ENCODE assay signal across 1 cellular context in the genomic region with DNA sequence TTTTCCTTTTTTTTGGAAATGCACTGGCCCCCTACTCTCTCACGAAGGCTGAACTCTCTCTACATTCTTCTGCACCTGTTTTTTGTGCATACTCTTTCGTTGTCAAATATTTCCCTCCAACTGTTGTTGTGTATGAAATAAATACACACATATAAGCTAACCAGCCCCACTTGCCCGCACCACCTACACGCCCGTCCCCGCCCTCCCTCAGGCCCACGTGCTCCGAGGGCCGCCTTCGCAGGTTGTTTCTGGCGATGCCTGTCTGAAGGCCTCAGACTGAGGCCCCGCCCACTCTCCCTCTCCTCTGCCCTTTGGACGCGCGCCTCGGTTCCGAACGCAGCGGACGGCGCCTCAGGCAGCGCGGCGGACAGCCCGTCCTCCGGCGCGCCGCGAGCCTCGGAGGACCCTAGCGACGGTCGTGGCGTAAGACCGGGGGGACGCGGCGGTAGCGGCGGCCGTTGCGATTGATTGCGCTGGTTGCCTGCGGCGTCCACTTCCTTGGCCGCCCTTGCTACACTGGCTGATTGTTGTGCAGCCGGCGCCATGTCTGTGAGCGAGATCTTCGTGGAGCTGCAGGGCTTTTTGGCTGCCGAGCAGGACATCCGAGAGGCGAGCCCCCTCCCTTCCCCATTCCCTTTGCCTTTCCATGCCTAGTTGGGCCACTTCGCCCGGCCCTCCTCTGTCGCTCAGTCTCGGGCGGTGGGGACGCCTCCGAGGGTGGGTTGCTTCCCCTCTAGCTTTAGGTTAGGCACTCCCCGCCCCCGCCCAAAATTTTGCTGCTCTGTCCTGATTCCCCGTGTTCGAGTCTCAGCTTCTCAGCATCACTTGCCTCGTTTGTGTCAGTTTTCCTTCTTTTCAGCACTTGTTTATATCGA.
TF ChIP-seq lines count a peak whose summit lies in the region.

A gene (plus strand): TSS at position 415 of the 875 bp plus-strand sequence. CDS start 129 bp downstream, at position 544.

TF ChIP-seq in WTC11, 78 proteins besides CTCF, POLR2A, EP300 and RAD21 (continued from another document and continues in another):
- TF ChIP-seq, protein P1, sequence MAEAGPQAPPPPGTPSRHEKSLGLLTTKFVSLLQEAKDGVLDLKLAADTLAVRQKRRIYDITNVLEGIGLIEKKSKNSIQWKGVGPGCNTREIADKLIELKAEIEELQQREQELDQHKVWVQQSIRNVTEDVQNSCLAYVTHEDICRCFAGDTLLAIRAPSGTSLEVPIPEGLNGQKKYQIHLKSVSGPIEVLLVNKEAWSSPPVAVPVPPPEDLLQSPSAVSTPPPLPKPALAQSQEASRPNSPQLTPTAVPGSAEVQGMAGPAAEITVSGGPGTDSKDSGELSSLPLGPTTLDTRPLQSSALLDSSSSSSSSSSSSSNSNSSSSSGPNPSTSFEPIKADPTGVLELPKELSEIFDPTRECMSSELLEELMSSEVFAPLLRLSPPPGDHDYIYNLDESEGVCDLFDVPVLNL (CRISPR knock-in tag; IDR thresholded peaks at IDR 0.05; ENCODE audit: borderline replicate concordance, low read depth): peak; percentile 70; the same call in 1 of the 2 replicates
- no peak for TF ChIP-seq ZNF138 (CRISPR knock-in tag; conservative IDR thresholded peaks at IDR 0.05)
- TF ChIP-seq, protein P2, sequence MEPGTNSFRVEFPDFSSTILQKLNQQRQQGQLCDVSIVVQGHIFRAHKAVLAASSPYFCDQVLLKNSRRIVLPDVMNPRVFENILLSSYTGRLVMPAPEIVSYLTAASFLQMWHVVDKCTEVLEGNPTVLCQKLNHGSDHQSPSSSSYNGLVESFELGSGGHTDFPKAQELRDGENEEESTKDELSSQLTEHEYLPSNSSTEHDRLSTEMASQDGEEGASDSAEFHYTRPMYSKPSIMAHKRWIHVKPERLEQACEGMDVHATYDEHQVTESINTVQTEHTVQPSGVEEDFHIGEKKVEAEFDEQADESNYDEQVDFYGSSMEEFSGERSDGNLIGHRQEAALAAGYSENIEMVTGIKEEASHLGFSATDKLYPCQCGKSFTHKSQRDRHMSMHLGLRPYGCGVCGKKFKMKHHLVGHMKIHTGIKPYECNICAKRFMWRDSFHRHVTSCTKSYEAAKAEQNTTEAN (CRISPR knock-in tag; IDR thresholded peaks at IDR 0.05): peak; percentile 63; the same call in 1 of the 2 replicates
- TF ChIP-seq, protein P3, sequence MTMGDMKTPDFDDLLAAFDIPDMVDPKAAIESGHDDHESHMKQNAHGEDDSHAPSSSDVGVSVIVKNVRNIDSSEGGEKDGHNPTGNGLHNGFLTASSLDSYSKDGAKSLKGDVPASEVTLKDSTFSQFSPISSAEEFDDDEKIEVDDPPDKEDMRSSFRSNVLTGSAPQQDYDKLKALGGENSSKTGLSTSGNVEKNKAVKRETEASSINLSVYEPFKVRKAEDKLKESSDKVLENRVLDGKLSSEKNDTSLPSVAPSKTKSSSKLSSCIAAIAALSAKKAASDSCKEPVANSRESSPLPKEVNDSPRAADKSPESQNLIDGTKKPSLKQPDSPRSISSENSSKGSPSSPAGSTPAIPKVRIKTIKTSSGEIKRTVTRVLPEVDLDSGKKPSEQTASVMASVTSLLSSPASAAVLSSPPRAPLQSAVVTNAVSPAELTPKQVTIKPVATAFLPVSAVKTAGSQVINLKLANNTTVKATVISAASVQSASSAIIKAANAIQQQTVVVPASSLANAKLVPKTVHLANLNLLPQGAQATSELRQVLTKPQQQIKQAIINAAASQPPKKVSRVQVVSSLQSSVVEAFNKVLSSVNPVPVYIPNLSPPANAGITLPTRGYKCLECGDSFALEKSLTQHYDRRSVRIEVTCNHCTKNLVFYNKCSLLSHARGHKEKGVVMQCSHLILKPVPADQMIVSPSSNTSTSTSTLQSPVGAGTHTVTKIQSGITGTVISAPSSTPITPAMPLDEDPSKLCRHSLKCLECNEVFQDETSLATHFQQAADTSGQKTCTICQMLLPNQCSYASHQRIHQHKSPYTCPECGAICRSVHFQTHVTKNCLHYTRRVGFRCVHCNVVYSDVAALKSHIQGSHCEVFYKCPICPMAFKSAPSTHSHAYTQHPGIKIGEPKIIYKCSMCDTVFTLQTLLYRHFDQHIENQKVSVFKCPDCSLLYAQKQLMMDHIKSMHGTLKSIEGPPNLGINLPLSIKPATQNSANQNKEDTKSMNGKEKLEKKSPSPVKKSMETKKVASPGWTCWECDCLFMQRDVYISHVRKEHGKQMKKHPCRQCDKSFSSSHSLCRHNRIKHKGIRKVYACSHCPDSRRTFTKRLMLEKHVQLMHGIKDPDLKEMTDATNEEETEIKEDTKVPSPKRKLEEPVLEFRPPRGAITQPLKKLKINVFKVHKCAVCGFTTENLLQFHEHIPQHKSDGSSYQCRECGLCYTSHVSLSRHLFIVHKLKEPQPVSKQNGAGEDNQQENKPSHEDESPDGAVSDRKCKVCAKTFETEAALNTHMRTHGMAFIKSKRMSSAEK (CRISPR knock-in tag; IDR thresholded peaks at IDR 0.05; ENCODE audit: borderline replicate concordance): no peak
- TF ChIP-seq SP1 (CRISPR knock-in tag; conservative IDR thresholded peaks at IDR 0.05): peak; percentile 100
- TF ChIP-seq ZNF232 (CRISPR knock-in tag; IDR thresholded peaks at IDR 0.05): peak; percentile 40; the same call in 1 of the 2 replicates
- no peak for TF ChIP-seq OVOL2 (CRISPR knock-in tag; IDR thresholded peaks at IDR 0.05; ENCODE audit: borderline replicate concordance)
- TF ChIP-seq, protein P4, sequence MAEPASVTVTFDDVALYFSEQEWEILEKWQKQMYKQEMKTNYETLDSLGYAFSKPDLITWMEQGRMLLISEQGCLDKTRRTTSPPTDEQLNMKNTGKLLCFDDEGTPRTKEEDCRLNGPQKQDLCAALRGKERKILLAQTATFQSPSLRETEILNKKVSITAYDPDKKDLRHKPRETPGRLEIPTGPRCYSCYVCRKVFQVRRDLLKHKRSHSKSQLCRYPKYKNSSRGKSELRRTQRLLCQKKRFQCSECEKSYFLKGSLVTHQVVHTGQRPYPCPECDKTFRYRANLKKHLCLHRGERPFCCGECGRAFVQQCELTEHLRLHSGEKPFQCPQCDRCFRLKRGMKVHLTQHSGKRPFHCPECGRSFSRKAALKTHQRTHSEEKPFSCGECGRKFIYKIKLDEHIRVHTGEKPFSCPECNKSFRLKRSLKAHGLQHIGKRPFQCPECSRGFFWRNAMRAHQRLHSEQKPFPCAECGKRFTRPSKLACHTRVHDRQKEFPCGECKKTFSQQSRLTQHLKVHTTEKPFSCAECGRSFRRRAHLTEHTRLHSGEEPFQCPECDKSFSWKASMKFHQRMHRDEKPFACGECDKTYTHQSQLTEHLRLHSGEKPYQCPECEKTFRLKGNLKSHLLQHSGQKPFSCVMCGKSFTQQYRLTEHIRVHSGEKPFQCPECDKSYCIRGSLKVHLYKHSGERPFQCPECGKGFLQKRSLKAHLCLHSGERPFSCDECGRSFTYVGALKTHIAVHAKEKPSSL (CRISPR knock-in tag; conservative IDR thresholded peaks at IDR 0.05): no peak
- TF ChIP-seq ZNF423 (CRISPR knock-in tag; IDR thresholded peaks at IDR 0.05): no peak
- TF ChIP-seq, protein P5, sequence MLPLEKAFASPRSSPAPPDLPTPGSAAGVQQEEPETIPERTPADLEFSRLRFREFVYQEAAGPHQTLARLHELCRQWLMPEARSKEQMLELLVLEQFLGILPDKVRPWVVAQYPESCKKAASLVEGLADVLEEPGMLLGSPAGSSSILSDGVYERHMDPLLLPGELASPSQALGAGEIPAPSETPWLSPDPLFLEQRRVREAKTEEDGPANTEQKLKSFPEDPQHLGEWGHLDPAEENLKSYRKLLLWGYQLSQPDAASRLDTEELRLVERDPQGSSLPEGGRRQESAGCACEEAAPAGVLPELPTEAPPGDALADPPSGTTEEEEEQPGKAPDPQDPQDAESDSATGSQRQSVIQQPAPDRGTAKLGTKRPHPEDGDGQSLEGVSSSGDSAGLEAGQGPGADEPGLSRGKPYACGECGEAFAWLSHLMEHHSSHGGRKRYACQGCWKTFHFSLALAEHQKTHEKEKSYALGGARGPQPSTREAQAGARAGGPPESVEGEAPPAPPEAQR (CRISPR knock-in tag; IDR thresholded peaks at IDR 0.05): no peak
- TF ChIP-seq EMX1 (CRISPR knock-in tag; IDR thresholded peaks at IDR 0.05): no peak
- TF ChIP-seq TEAD4 (CRISPR knock-in tag; IDR thresholded peaks at IDR 0.05): no peak
- TF ChIP-seq, protein P6, sequence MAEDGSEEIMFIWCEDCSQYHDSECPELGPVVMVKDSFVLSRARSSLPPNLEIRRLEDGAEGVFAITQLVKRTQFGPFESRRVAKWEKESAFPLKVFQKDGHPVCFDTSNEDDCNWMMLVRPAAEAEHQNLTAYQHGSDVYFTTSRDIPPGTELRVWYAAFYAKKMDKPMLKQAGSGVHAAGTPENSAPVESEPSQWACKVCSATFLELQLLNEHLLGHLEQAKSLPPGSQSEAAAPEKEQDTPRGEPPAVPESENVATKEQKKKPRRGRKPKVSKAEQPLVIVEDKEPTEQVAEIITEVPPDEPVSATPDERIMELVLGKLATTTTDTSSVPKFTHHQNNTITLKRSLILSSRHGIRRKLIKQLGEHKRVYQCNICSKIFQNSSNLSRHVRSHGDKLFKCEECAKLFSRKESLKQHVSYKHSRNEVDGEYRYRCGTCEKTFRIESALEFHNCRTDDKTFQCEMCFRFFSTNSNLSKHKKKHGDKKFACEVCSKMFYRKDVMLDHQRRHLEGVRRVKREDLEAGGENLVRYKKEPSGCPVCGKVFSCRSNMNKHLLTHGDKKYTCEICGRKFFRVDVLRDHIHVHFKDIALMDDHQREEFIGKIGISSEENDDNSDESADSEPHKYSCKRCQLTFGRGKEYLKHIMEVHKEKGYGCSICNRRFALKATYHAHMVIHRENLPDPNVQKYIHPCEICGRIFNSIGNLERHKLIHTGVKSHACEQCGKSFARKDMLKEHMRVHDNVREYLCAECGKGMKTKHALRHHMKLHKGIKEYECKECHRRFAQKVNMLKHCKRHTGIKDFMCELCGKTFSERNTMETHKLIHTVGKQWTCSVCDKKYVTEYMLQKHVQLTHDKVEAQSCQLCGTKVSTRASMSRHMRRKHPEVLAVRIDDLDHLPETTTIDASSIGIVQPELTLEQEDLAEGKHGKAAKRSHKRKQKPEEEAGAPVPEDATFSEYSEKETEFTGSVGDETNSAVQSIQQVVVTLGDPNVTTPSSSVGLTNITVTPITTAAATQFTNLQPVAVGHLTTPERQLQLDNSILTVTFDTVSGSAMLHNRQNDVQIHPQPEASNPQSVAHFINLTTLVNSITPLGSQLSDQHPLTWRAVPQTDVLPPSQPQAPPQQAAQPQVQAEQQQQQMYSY (CRISPR knock-in tag; IDR thresholded peaks at IDR 0.05): no peak
- peak; percentile 99 for TF ChIP-seq FOXK1 (CRISPR knock-in tag; IDR thresholded peaks at IDR 0.05)
- TF ChIP-seq SMAD3 (CRISPR knock-in tag; IDR thresholded peaks at IDR 0.05; ENCODE audit: borderline replicate concordance): no peak
- TF ChIP-seq, protein P7, sequence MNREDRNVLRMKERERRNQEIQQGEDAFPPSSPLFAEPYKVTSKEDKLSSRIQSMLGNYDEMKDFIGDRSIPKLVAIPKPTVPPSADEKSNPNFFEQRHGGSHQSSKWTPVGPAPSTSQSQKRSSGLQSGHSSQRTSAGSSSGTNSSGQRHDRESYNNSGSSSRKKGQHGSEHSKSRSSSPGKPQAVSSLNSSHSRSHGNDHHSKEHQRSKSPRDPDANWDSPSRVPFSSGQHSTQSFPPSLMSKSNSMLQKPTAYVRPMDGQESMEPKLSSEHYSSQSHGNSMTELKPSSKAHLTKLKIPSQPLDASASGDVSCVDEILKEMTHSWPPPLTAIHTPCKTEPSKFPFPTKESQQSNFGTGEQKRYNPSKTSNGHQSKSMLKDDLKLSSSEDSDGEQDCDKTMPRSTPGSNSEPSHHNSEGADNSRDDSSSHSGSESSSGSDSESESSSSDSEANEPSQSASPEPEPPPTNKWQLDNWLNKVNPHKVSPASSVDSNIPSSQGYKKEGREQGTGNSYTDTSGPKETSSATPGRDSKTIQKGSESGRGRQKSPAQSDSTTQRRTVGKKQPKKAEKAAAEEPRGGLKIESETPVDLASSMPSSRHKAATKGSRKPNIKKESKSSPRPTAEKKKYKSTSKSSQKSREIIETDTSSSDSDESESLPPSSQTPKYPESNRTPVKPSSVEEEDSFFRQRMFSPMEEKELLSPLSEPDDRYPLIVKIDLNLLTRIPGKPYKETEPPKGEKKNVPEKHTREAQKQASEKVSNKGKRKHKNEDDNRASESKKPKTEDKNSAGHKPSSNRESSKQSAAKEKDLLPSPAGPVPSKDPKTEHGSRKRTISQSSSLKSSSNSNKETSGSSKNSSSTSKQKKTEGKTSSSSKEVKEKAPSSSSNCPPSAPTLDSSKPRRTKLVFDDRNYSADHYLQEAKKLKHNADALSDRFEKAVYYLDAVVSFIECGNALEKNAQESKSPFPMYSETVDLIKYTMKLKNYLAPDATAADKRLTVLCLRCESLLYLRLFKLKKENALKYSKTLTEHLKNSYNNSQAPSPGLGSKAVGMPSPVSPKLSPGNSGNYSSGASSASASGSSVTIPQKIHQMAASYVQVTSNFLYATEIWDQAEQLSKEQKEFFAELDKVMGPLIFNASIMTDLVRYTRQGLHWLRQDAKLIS (CRISPR knock-in tag; IDR thresholded peaks at IDR 0.05; ENCODE audit: borderline replicate concordance): no peak
- TF ChIP-seq PRRX2 (CRISPR knock-in tag; IDR thresholded peaks at IDR 0.05): no peak
- TF ChIP-seq, protein P8, sequence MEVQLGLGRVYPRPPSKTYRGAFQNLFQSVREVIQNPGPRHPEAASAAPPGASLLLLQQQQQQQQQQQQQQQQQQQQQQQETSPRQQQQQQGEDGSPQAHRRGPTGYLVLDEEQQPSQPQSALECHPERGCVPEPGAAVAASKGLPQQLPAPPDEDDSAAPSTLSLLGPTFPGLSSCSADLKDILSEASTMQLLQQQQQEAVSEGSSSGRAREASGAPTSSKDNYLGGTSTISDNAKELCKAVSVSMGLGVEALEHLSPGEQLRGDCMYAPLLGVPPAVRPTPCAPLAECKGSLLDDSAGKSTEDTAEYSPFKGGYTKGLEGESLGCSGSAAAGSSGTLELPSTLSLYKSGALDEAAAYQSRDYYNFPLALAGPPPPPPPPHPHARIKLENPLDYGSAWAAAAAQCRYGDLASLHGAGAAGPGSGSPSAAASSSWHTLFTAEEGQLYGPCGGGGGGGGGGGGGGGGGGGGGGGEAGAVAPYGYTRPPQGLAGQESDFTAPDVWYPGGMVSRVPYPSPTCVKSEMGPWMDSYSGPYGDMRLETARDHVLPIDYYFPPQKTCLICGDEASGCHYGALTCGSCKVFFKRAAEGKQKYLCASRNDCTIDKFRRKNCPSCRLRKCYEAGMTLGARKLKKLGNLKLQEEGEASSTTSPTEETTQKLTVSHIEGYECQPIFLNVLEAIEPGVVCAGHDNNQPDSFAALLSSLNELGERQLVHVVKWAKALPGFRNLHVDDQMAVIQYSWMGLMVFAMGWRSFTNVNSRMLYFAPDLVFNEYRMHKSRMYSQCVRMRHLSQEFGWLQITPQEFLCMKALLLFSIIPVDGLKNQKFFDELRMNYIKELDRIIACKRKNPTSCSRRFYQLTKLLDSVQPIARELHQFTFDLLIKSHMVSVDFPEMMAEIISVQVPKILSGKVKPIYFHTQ (CRISPR knock-in tag; IDR thresholded peaks at IDR 0.05): no peak
